29 cellular contexts compared by ENCODE assay signal in genomic region chr2:169349528-169349927, GRCh38. TPM values are rescaled to one million over a fixed set of nuclear protein-coding genes. Genes with fewer than 3 reads are reported as not detected.
"Had no signal": no experiment of that assay in that cellular context is flagged by ENCODE, and none has a peak within 500 bp of the region (broad histone marks: within the 10 kb centered on the region; RNA-seq: fewer than 3 reads in every experiment).

No MANE protein-coding gene starts in this region.

- H3K36me3 ChIP-seq: brain microvascular endothelial cell, cardiac muscle cell, SJCRH30 had no signal

- H3K4me2 ChIP-seq: KMS-11, SK-N-SH had no signal

- H3K9me3 ChIP-seq: SJCRH30, SK-N-SH had no signal

- ATAC-seq: activated naive CD4-positive, alpha-beta T cell treated with anti-CD3 and anti-CD28 coated beads, Interleukin-2, amount 50 U/mL, for 72 hours; activated naive CD8-positive, alpha-beta T cell treated with anti-CD3 and anti-CD28 coated beads, Interleukin-2, amount 50 U/mL, for 24 hours; activated T-cell treated with anti-CD3 and anti-CD28 coated beads, Interleukin-2, amount 50 U/mL, for 4 hours; Panc1; T-helper 17 cell had no signal

- H3K4me3 ChIP-seq: cardiac muscle cell, SJCRH30 had no signal

- H3K9ac ChIP-seq: KMS-11, SK-N-SH had no signal

- H3K4me1 ChIP-seq: SJCRH30 had no signal

- DNase-seq: activated B cell treated with CpG ODN at 0.5 μM for 24 hours; activated CD4-positive, alpha-beta memory T cell treated with anti-CD3 and anti-CD28 coated beads for 36 hours; activated CD4-positive, alpha-beta T cell treated with anti-CD3 and anti-CD28 coated beads, Interleukin-2, amount 10 ng/mL, durations not matched to agents 7 days and 5 days; activated CD8-positive, alpha-beta memory T cell treated with anti-CD3 and anti-CD28 coated beads for 24 hours; activated effector memory CD4-positive, alpha-beta T cell treated with anti-CD3 and anti-CD28 coated beads, Interleukin-2, amount 50 U/mL, for 16 hours; activated naive CD4-positive, alpha-beta T cell treated with Interleukin-2 at 50 U/mL for 16 hours; activated naive CD8-positive, alpha-beta T cell treated with anti-CD3 and anti-CD28 coated beads, Interleukin-2, amount 50 U/mL, for 24 hours; activated T-cell treated with anti-CD3 and anti-CD28 coated beads, Interleukin-2, amount 50 U/mL, for 4 hours; amniotic stem cell; brain microvascular endothelial cell; NCI-H1092 treated with DMSO at 0.1 percent for 48 hours; NCI-H1417 treated with DMSO at 0.1 percent for 48 hours; NCI-H1694; NCI-H2029; NCI-H2107; NCI-H2171 treated with DMSO at 0.1 percent for 48 hours; NCI-H226; NCI-H526 treated with DMSO at 0.1 percent for 48 hours; NCI-H82; Right ventricle myocardium superior; RPMI8226; SJCRH30; SK-N-SH; T-helper 17 cell; T-helper 9 cell had no signal

- H3K9me2 ChIP-seq: SK-N-SH had no signal

- H3K27me3 ChIP-seq: brain microvascular endothelial cell, cardiac muscle cell, SJCRH30 had no signal

- H3K27ac ChIP-seq: brain microvascular endothelial cell, cardiac muscle cell, KMS-11, SJCRH30 had no signal

RNA-seq across cellular contexts. Expression of gene LRP2, which starts 12.8 kb away (rescaled TPM):
- total RNA-seq: activated B cell treated with CpG ODN at 0.5 μM for 24 hours, Right ventricle myocardium superior, SJCRH30, T-helper 17 cell had no signal
- polyA plus RNA-seq: SK-N-SH had no signal
